25 cellular contexts compared by ENCODE assay signal in the genomic region with DNA sequence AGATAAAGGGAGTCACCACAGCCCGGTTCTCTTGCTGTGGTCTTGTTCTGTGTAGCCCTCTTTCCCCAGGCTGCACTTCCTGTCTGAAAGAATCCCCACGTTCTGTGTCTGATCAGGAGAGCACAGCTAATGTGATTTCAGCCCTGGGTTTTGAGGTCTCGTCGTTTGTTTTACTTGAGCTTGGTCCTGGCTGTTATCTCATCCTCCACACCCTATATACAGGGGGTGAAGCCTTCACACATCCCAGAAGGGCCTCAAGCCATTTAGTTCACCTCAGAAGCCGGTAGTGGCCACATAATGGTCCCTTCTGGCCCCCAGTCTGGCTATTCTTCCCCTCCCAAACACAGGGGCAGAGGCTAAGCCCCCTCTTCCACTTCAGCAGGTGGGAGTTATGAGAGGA.
"Had no signal": no experiment of that assay in that cellular context is flagged by ENCODE, and none has a peak within 500 bp of the region (broad histone marks: within the 10 kb centered on the region; RNA-seq: fewer than 3 reads in every experiment).

No MANE protein-coding gene starts in this region.

- H3K4me3 ChIP-seq: breast epithelium, gastrocnemius medialis, mucosa of descending colon, spleen, testis, transverse colon, vagina had no signal

- H3K4me1 ChIP-seq: breast epithelium, gastrocnemius medialis, spleen, testis, transverse colon, vagina had no signal

- DNase-seq: activated CD4-positive, alpha-beta T cell treated with anti-CD3 and anti-CD28 coated beads for 36 hours; activated CD4-positive, CD25-positive, alpha-beta regulatory T cell; activated CD8-positive, alpha-beta memory T cell treated with anti-CD3 and anti-CD28 coated beads, Interleukin-2, amount 10 ng/mL, durations not matched to agents 7 days and 5 days; activated CD8-positive, alpha-beta T cell treated with anti-CD3 and anti-CD28 coated beads, Interleukin-2, amount 10 ng/mL, durations not matched to agents 7 days and 5 days; activated naive CD4-positive, alpha-beta T cell; activated T-cell treated with anti-CD3 and anti-CD28 coated beads, Interleukin-2, amount 50 U/mL, for 72 hours; central memory CD4-positive, alpha-beta T cell; dermis blood vessel endothelial cell; effector memory CD4-positive, alpha-beta T cell; gastrocnemius medialis; glutamatergic neuron; left cardiac atrium; left ventricle myocardium superior; mesendoderm; mucosa of descending colon; posterior cingulate gyrus; right cardiac atrium; spleen; stimulated activated naive CD4-positive, alpha-beta T cell; testis; transverse colon had no signal

- H3K9me3 Mint-ChIP-seq: activated naive CD4-positive, alpha-beta T cell treated with anti-CD3 and anti-CD28 coated beads, Interleukin-2, amount 50 U/mL, for 72 hours; activated T-cell treated with anti-CD3 and anti-CD28 coated beads, Interleukin-2, amount 50 U/mL, for 72 hours; nephron had no signal

- H3K36me3 ChIP-seq: breast epithelium, vagina had no signal

- H3K4me1 Mint-ChIP-seq: nephron had no signal

- H3K27ac Mint-ChIP-seq: activated CD4-positive, alpha-beta T cell treated with anti-CD3 and anti-CD28 coated beads for 36 hours; activated CD8-positive, alpha-beta memory T cell treated with anti-CD3 and anti-CD28 coated beads, Interleukin-2, amount 10 ng/mL, durations not matched to agents 7 days and 5 days; activated CD8-positive, alpha-beta T cell treated with anti-CD3 and anti-CD28 coated beads, Interleukin-2, amount 10 ng/mL, durations not matched to agents 7 days and 5 days; activated naive CD4-positive, alpha-beta T cell treated with anti-CD3 and anti-CD28 coated beads, Interleukin-2, amount 50 U/mL, for 72 hours; activated T-cell treated with anti-CD3 and anti-CD28 coated beads, Interleukin-2, amount 50 U/mL, for 72 hours; nephron had no signal

- H3K27me3 ChIP-seq: breast epithelium, gastrocnemius medialis, spleen, testis, transverse colon, vagina had no signal

- ATAC-seq: activated CD4-positive, alpha-beta T cell treated with anti-CD3 and anti-CD28 coated beads for 36 hours; activated CD8-positive, alpha-beta memory T cell treated with anti-CD3 and anti-CD28 coated beads, Interleukin-2, amount 10 ng/mL, durations not matched to agents 7 days and 5 days; activated CD8-positive, alpha-beta T cell treated with anti-CD3 and anti-CD28 coated beads, Interleukin-2, amount 10 ng/mL, durations not matched to agents 7 days and 5 days; activated naive CD4-positive, alpha-beta T cell treated with anti-CD3 and anti-CD28 coated beads, Interleukin-2, amount 50 U/mL, for 72 hours; activated T-cell treated with anti-CD3 and anti-CD28 coated beads, Interleukin-2, amount 50 U/mL, for 72 hours; gastrocnemius medialis; left ventricle myocardium superior; mucosa of descending colon; right cardiac atrium had no signal

- H3K9me3 ChIP-seq: breast epithelium, gastrocnemius medialis, mucosa of descending colon, spleen, testis, transverse colon, vagina had no signal

- H3K27me3 Mint-ChIP-seq: activated CD4-positive, alpha-beta T cell treated with anti-CD3 and anti-CD28 coated beads for 36 hours; activated CD8-positive, alpha-beta memory T cell treated with anti-CD3 and anti-CD28 coated beads, Interleukin-2, amount 10 ng/mL, durations not matched to agents 7 days and 5 days had no signal

- H3K4me3 Mint-ChIP-seq: activated CD4-positive, alpha-beta T cell treated with anti-CD3 and anti-CD28 coated beads for 36 hours; activated CD8-positive, alpha-beta memory T cell treated with anti-CD3 and anti-CD28 coated beads, Interleukin-2, amount 10 ng/mL, durations not matched to agents 7 days and 5 days; activated CD8-positive, alpha-beta T cell treated with anti-CD3 and anti-CD28 coated beads, Interleukin-2, amount 10 ng/mL, durations not matched to agents 7 days and 5 days; activated T-cell treated with anti-CD3 and anti-CD28 coated beads, Interleukin-2, amount 50 U/mL, for 72 hours; nephron had no signal

- H3K27ac ChIP-seq: breast epithelium, gastrocnemius medialis, spleen, testis, transverse colon, vagina had no signal
